ENCODE assay signal across 26 cellular contexts in genomic region chr21:33794586-33794985, GRCh38.
"Had no signal": no experiment of that assay in that cellular context is flagged by ENCODE, and none has a peak within 500 bp of the region (broad histone marks: within the 10 kb centered on the region; RNA-seq: fewer than 3 reads in every experiment).

No MANE protein-coding gene starts in this region.

- H3K36me3 Mint-ChIP-seq: activated CD4-positive, alpha-beta memory T cell treated with anti-CD3 and anti-CD28 coated beads for 36 hours had no signal

- FAIRE-seq: astrocyte, urothelium cell line had no signal

- H3K4me3 Mint-ChIP-seq: activated CD4-positive, alpha-beta memory T cell treated with anti-CD3 and anti-CD28 coated beads for 36 hours; activated CD4-positive, alpha-beta T cell treated with anti-CD3 and anti-CD28 coated beads, Interleukin-2, amount 10 ng/mL, durations not matched to agents 24 days and 14 days; activated T-cell treated with anti-CD3 and anti-CD28 coated beads, Interleukin-2, amount 50 U/mL, for 24 hours; naive thymus-derived CD4-positive, alpha-beta T cell; neural crest cell; T-helper 17 cell had no signal

- H3K4me3 ChIP-seq: thoracic aorta had no signal

- H3K27me3 ChIP-seq: brain microvascular endothelial cell had no signal

- H3K4me1 Mint-ChIP-seq: activated CD4-positive, alpha-beta T cell treated with anti-CD3 and anti-CD28 coated beads, Interleukin-2, amount 10 ng/mL, durations not matched to agents 24 days and 14 days; T-helper 17 cell had no signal

- H3K27ac Mint-ChIP-seq: activated CD4-positive, alpha-beta memory T cell treated with anti-CD3 and anti-CD28 coated beads for 36 hours; activated CD4-positive, alpha-beta T cell treated with anti-CD3 and anti-CD28 coated beads, Interleukin-2, amount 10 ng/mL, durations not matched to agents 24 days and 14 days; activated T-cell treated with anti-CD3 and anti-CD28 coated beads, Interleukin-2, amount 50 U/mL, for 24 hours; naive thymus-derived CD4-positive, alpha-beta T cell; T-helper 17 cell had no signal

- H3K27me3 Mint-ChIP-seq: activated CD4-positive, alpha-beta memory T cell treated with anti-CD3 and anti-CD28 coated beads for 36 hours; activated T-cell treated with anti-CD3 and anti-CD28 coated beads, Interleukin-2, amount 50 U/mL, for 24 hours; T-helper 17 cell had no signal

- H3K9me3 Mint-ChIP-seq: activated CD4-positive, alpha-beta memory T cell treated with anti-CD3 and anti-CD28 coated beads for 36 hours; activated CD4-positive, alpha-beta T cell treated with anti-CD3 and anti-CD28 coated beads, Interleukin-2, amount 10 ng/mL, durations not matched to agents 24 days and 14 days; activated T-cell treated with anti-CD3 and anti-CD28 coated beads, Interleukin-2, amount 50 U/mL, for 24 hours; naive thymus-derived CD4-positive, alpha-beta T cell; neural crest cell had no signal

- H3K27ac ChIP-seq: brain microvascular endothelial cell, thoracic aorta, WERI-Rb-1 had no signal

- H3K9me3 ChIP-seq: thoracic aorta had no signal

- DNase-seq: activated CD4-positive, alpha-beta memory T cell treated with anti-CD3 and anti-CD28 coated beads for 36 hours; activated CD4-positive, alpha-beta T cell treated with anti-CD3 and anti-CD28 coated beads, Interleukin-2, amount 10 ng/mL, durations not matched to agents 24 days and 14 days; activated CD4-positive, CD25-positive, alpha-beta regulatory T cell treated with anti-CD3 and anti-CD28 coated beads, Interleukin-2, amount 50 U/mL, for 72 hours; activated CD8-positive, alpha-beta memory T cell treated with anti-CD3 and anti-CD28 coated beads, Interleukin-2, amount 50 U/mL, for 48 hours; activated gamma-delta T cell treated with Interleukin-2 at 50 U/mL for 16 hours; activated naive CD4-positive, alpha-beta T cell treated with anti-CD3 and anti-CD28 coated beads, Interleukin-2, amount 50 U/mL, for 16 hours; activated T-cell treated with anti-CD3 and anti-CD28 coated beads, Interleukin-2, amount 50 U/mL, for 24 hours; amniotic stem cell; brain microvascular endothelial cell; cortex of kidney; foreskin fibroblast; head of caudate nucleus; midbrain; naive thymus-derived CD4-positive, alpha-beta T cell; posterior cingulate gyrus; right cardiac atrium; stimulated activated naive CD4-positive, alpha-beta T cell treated with Interleukin-2 at 50 U/mL for 16 hours; SW 1271; T-helper 17 cell; T1000; trophoblast cell; WERI-Rb-1 had no signal
